ENCODE assay signal across 24 cellular contexts in the genomic region with DNA sequence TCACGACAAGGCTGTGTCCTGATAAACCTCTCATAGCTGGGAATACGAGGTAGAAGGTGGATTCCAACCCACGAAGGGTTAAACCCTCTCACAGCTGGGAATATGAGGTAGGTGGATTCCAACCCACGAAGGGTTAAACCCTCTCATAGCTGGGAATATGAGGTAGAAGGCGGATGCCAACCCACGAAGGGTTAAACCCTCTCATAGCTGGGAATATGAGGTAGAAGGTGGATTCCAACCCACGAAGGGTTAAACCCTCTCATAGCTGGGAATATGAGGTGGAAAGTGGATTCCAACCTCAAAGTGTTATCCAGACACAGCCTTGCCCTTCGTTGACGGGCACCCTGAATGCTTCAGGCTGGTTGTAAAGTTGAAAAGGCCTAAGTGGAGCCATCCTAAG. TPM values are rescaled to one million over a fixed set of nuclear protein-coding genes. Genes with fewer than 3 reads are reported as not detected.
DNase-seq lines count a peak whose midpoint lies in the region; ATAC-seq, FAIRE-seq and TF ChIP-seq lines count a peak whose summit lies in the region.
"Had no signal": no experiment of that assay in that cellular context is flagged by ENCODE, and none has a peak within 500 bp of the region (broad histone marks: within the 10 kb centered on the region; RNA-seq: fewer than 3 reads in every experiment).

No MANE protein-coding gene starts in this region.

- no peaks in the 10 kb centered on the region for H3K4me1 ChIP-seq in osteoblast (ENCODE audit: insufficient read depth, low read length)
- H3K4me1 ChIP-seq: SJSA1 had no signal

- no peaks in the 10 kb centered on the region for H3K36me3 ChIP-seq in osteoblast (ENCODE audit: insufficient read depth, low read length)

- no peaks in the 10 kb centered on the region for H3K9me3 Mint-ChIP-seq in natural killer cell
- H3K9me3 Mint-ChIP-seq in natural killer cell treated with Interleukin-12 subunit alpha and Interleukin-12 subunit beta and Interleukin-15 and Interleukin-18, amount 100 ng/mL, for 72 hours: no peaks in the 10 kb centered on the region
- H3K9me3 Mint-ChIP-seq in immature natural killer cell: no peaks in the 10 kb centered on the region

- no peak for TF ChIP-seq POLR2A in GM12891 (IDR thresholded peaks at IDR 0.05; ENCODE audit: low read depth, low read length)

- H3K27me3 ChIP-seq in osteoblast (ENCODE audit: insufficient read depth, low read length): no peaks in the 10 kb centered on the region
- H3K27me3 ChIP-seq: SJSA1 had no signal

- DNase-seq in natural killer cell (no peak), GM12891 (ENCODE audit: insufficient read length, low spot score) (no peak), immature natural killer cell (no peak), osteoblast (ENCODE audit: insufficient read length, low spot score, missing footprints) (peak; percentile 84)
- DNase-seq in natural killer cell treated with Interleukin-12 subunit alpha and Interleukin-12 subunit beta and Interleukin-15 and Interleukin-18, amount 100 ng/mL, for 72 hours (ENCODE audit: low spot score): no peak
- no peak for DNase-seq in stimulated activated naive CD4-positive, alpha-beta T cell (lab: John Stamatoyannopoulos, UW)
- DNase-seq: DMS153, GOT3, MV-4-11, NCI-H1436, NCI-H1930, NCI-H226, NCI-H524, NCI-H82, PC-3, SW 1271 had no signal

- FAIRE-seq in GM12891 (lab: Jason Lieb, UNC): peak; percentile 13
- FAIRE-seq: GM12878 had no signal

- no peak for TF ChIP-seq CTCF in natural killer cell (IDR thresholded peaks at IDR 0.05)
- TF ChIP-seq CTCF in osteoblast (IDR thresholded peaks at IDR 0.05; ENCODE audit: extremely low read depth, low read depth, low read length): no peak

- no peak overlapping the region for H2AFZ ChIP-seq in osteoblast (ENCODE audit: low read length)

- H3K27ac Mint-ChIP-seq in natural killer cell (peak overlapping the region; percentile 78 to 96), immature natural killer cell (peak overlapping the region; percentile 73 to 99 (median 93))
- no peak overlapping the region for H3K27ac Mint-ChIP-seq in natural killer cell treated with Interleukin-12 subunit alpha and Interleukin-12 subunit beta and Interleukin-15 and Interleukin-18, amount 100 ng/mL, for 72 hours

- no peaks in the 10 kb centered on the region for H3K9me3 ChIP-seq in osteoblast (ENCODE audit: low read depth, low read length)
- H3K9me3 ChIP-seq: SJSA1 had no signal

- ATAC-seq in natural killer cell: no peak
- no peak for ATAC-seq in natural killer cell treated with Interleukin-12 subunit alpha and Interleukin-12 subunit beta and Interleukin-15 and Interleukin-18, amount 100 ng/mL, for 72 hours
- ATAC-seq in GM19328 (IDR thresholded peaks at IDR 0.05; ENCODE audit: unreplicated experiment): no peak
- ATAC-seq in HG03354 (IDR thresholded peaks at IDR 0.05; ENCODE audit: poor library complexity, severe bottlenecking, unreplicated experiment): no peak
- ATAC-seq: GM12878, PC-3 had no signal

- no peak overlapping the region for H3K27ac ChIP-seq in osteoblast (ENCODE audit: low read depth, low read length)
- H3K27ac ChIP-seq: C4-2B, KMS-11, SJSA1 had no signal

- peak overlapping the region; percentile 73 for H3K4me3 Mint-ChIP-seq in natural killer cell
- no peak overlapping the region for H3K4me3 Mint-ChIP-seq in natural killer cell treated with Interleukin-12 subunit alpha and Interleukin-12 subunit beta and Interleukin-15 and Interleukin-18, amount 100 ng/mL, for 72 hours
- peak overlapping the region in 4 of 5 donors; percentile 39 to 68 (median 58) for H3K4me3 Mint-ChIP-seq in immature natural killer cell

- intact Hi-C loops in natural killer cell (cut with micrococcal nuclease): no loop called here

- H3K36me3 Mint-ChIP-seq in natural killer cell (no peaks in the 10 kb centered on the region), immature natural killer cell (peaks cover 9 to 18% (median 11%) of the 10 kb centered on the region in 3 donors)
- no peaks in the 10 kb centered on the region for H3K36me3 Mint-ChIP-seq in natural killer cell treated with Interleukin-12 subunit alpha and Interleukin-12 subunit beta and Interleukin-15 and Interleukin-18, amount 100 ng/mL, for 72 hours

- H3K4me2 ChIP-seq in osteoblast (ENCODE audit: insufficient read depth, low read length): no peak overlapping the region
- H3K4me2 ChIP-seq: KMS-11 had no signal

- no peak overlapping the region for H3K4me3 ChIP-seq in osteoblast (ENCODE audit: insufficient read depth, low read length)
- H3K4me3 ChIP-seq: GM12878, SJSA1 had no signal

- H3K79me2 ChIP-seq in osteoblast (ENCODE audit: insufficient read depth, low read length): peaks cover 80% of the 10 kb centered on the region

- H3K27me3 Mint-ChIP-seq in natural killer cell (ENCODE audit: low read depth in 2 of 2): no peaks in the 10 kb centered on the region
- no peaks in the 10 kb centered on the region for H3K27me3 Mint-ChIP-seq in natural killer cell treated with Interleukin-12 subunit alpha and Interleukin-12 subunit beta and Interleukin-15 and Interleukin-18, amount 100 ng/mL, for 72 hours
- peaks cover 46 to 54% (median 48%) of the 10 kb centered on the region in 3 donors for H3K27me3 Mint-ChIP-seq in immature natural killer cell (ENCODE audit: low read depth in 3 of 3)

- peaks cover 64% of the 10 kb centered on the region for H4K20me1 ChIP-seq in osteoblast (ENCODE audit: insufficient read depth, low read length)

- H3K4me1 Mint-ChIP-seq in natural killer cell: peaks cover 79 to 88% of the 10 kb centered on the region in 2 donors
- peaks cover 50 to 67% of the 10 kb centered on the region in 2 donors for H3K4me1 Mint-ChIP-seq in natural killer cell treated with Interleukin-12 subunit alpha and Interleukin-12 subunit beta and Interleukin-15 and Interleukin-18, amount 100 ng/mL, for 72 hours (ENCODE audit: low read depth in 2 of 2)
- peaks cover 94 to 95% of the 10 kb centered on the region in 2 donors for H3K4me1 Mint-ChIP-seq in immature natural killer cell

TF ChIP-seq in GM12891, 5 proteins besides CTCF, POLR2A, EP300 and RAD21:
- TF ChIP-seq PAX5 (IDR thresholded peaks at IDR 0.05; ENCODE audit: insufficient read depth, low read length, severe bottlenecking) (no peak), SPI1 (IDR thresholded peaks at IDR 0.05; ENCODE audit: low read depth, low read length) (no peak), TAF1 (IDR thresholded peaks at IDR 0.05; ENCODE audit: low read depth, low read length) (no peak), POU2F2 (IDR thresholded peaks at IDR 0.05; ENCODE audit: low read depth, low read length) (no peak), POLR2AphosphoS5 (IDR thresholded peaks at IDR 0.05; ENCODE audit: low read depth, low read length) (no peak)

RNA-seq across cellular contexts. Expression of gene AXIN1, which starts 31.0 kb away (rescaled TPM):
- total RNA-seq in natural killer cell (100 to 1,000 TPM; 100 to 122 (median 106) TPM), osteoblast (21.5 and 21.7 TPM in 2 replicates)
- total RNA-seq in natural killer cell treated with Interleukin-12 subunit alpha and Interleukin-12 subunit beta and Interleukin-15 and Interleukin-18, amount 100 ng/mL, for 72 hours: 10 to 100 TPM; 20.1 to 29.1 TPM
- polyA plus RNA-seq in GM12891 (2012; ENCODE audit: low read depth, missing spikeins): 13.5 TPM
- 10 to 100 TPM in 1 of 3 donors, 1 to 10 TPM in 2; 1.9 to 12.5 (median 5.2) TPM for polyA plus RNA-seq in immature natural killer cell

RNA-seq across cellular contexts. Expression of gene PDIA2, which starts 38.6 kb away (rescaled TPM):
- not detected for total RNA-seq in natural killer cell
- total RNA-seq in natural killer cell treated with Interleukin-12 subunit alpha and Interleukin-12 subunit beta and Interleukin-15 and Interleukin-18, amount 100 ng/mL, for 72 hours: not detected
- polyA plus RNA-seq in GM12891 (2012; ENCODE audit: low read depth, missing spikeins): 0.24 TPM
- not detected for polyA plus RNA-seq in immature natural killer cell
- total RNA-seq in osteoblast: not detected in 2 replicates
- total RNA-seq: A673, PC-3, SJSA1 had no signal

RNA-seq across cellular contexts. Expression of gene ARHGDIG, which starts 41.1 kb away (rescaled TPM):
- 1 to 10 TPM in 1 of 3 donors, under 1 TPM in 1, not detected in 1; 0.49 to 1.4 TPM for total RNA-seq in natural killer cell
- not detected for total RNA-seq in natural killer cell treated with Interleukin-12 subunit alpha and Interleukin-12 subunit beta and Interleukin-15 and Interleukin-18, amount 100 ng/mL, for 72 hours
- 0.56 TPM for polyA plus RNA-seq in GM12891 (2012; ENCODE audit: low read depth, missing spikeins)
- polyA plus RNA-seq in immature natural killer cell: not detected
- total RNA-seq in osteoblast: not detected in 2 replicates
- total RNA-seq: Daoy, GM12878, PC-3, SJSA1 had no signal
- polyA plus RNA-seq: GM12878 had no signal

RNA-seq across cellular contexts. Expression of gene RGS11, which starts 45.8 kb away (rescaled TPM):
- total RNA-seq in natural killer cell (under 1 TPM in 1 of 3 donors, not detected in 2; 0.25 TPM), osteoblast (0.36 and 0.59 TPM in 2 replicates)
- total RNA-seq in natural killer cell treated with Interleukin-12 subunit alpha and Interleukin-12 subunit beta and Interleukin-15 and Interleukin-18, amount 100 ng/mL, for 72 hours: not detected
- 0.12 TPM for polyA plus RNA-seq in GM12891 (2012; ENCODE audit: low read depth, missing spikeins)
- not detected for polyA plus RNA-seq in immature natural killer cell
- total RNA-seq: A673, GM12878, SJSA1 had no signal

RNA-seq across cellular contexts. Expression of gene MRPL28, which starts 48.8 kb away (rescaled TPM):
- 10 to 100 TPM; 33.9 to 38.9 (median 37.5) TPM for total RNA-seq in natural killer cell
- 10 to 100 TPM; 80.6 to 98.6 TPM for total RNA-seq in natural killer cell treated with Interleukin-12 subunit alpha and Interleukin-12 subunit beta and Interleukin-15 and Interleukin-18, amount 100 ng/mL, for 72 hours
- polyA plus RNA-seq in GM12891 (2012; ENCODE audit: low read depth, missing spikeins): 62.7 TPM
- 100 to 1,000 TPM in 2 of 3 donors, 10 to 100 TPM in 1; 98.6 to 139 (median 106) TPM for polyA plus RNA-seq in immature natural killer cell
- 50.7 and 55.4 TPM in 2 replicates for total RNA-seq in osteoblast

Comparison
In these comparisons a context has a peak if more than half of its experiments do, and no peak if none do; other contexts are left out.
1. H3K27ac Mint-ChIP-seq: peak in natural killer cell (2 of 2) and immature natural killer cell (6 of 6); none in natural killer cell treated with Interleukin-12 subunit alpha and Interleukin-12 subunit beta and Interleukin-15 and Interleukin-18, amount 100 ng/mL, for 72 hours (0 of 2).